ENCODE assay signal across 8 cellular contexts in the genomic region with DNA sequence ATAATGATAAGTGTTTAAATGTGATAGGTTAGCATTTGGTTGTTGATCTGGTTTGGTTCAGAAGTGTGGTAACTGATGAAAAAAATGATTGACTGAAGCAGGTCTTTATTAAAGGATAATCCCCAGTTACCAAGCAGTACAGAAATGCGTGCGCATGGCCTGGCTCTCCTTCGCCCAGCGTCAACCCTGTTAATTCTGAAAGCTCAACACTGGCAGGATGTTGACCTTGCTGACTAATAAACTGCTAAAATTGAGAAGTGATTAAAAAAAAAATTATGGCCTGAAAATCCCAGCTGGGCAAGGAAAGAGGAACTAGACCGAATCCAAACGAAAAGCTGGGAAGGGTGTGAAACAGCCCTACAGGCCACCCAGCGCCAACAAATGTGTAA. TPM values are rescaled to one million over a fixed set of nuclear protein-coding genes. Genes with fewer than 3 reads are reported as not detected.
DNase-seq lines count a peak whose midpoint lies in the region; ATAC-seq and TF ChIP-seq lines count a peak whose summit lies in the region.

No MANE protein-coding gene starts in this region.

- peak overlapping the region; percentile 77 for H3K4me3 ChIP-seq in BLaER1
- H3K4me3 ChIP-seq in HUES48 (ENCODE audit: low read depth, low read length) = peak overlapping the region; percentile 79
- H3K4me3 ChIP-seq in breast epithelium = peak overlapping the region; percentile 65 to 77 (median 76)
- H3K4me3 ChIP-seq in lower lobe of right lung = peak overlapping the region; percentile 74

- TF ChIP-seq CTCF in breast epithelium (IDR thresholded peaks at IDR 0.05) (peak in 1 of 3 donors; percentile 12), lower lobe of right lung (IDR thresholded peaks at IDR 0.05) (no peak)

- ATAC-seq in GM19397 (IDR thresholded peaks at IDR 0.05; ENCODE audit: unreplicated experiment) (peak; percentile 20), lower lobe of right lung (peak; percentile 10 to 36)

- H3K27ac ChIP-seq in BLaER1 = no peak overlapping the region
- no peak overlapping the region for H3K27ac ChIP-seq in HUES48 (ENCODE audit: low read depth, low read length)
- peak overlapping the region; percentile 94 to 98 for H3K27ac ChIP-seq in breast epithelium
- peak overlapping the region; percentile 93 for H3K27ac ChIP-seq in lower lobe of right lung

- no peaks in the 10 kb centered on the region for H3K27me3 ChIP-seq in BLaER1
- H3K27me3 ChIP-seq in HUES48 (ENCODE audit: control insufficient read depth, insufficient read depth, low read length) = peaks cover 9% of the 10 kb centered on the region
- no peaks in the 10 kb centered on the region for H3K27me3 ChIP-seq in breast epithelium
- no peaks in the 10 kb centered on the region for H3K27me3 ChIP-seq in lower lobe of right lung (ENCODE audit: low read depth)

- TF ChIP-seq POLR2A in breast epithelium (IDR thresholded peaks at IDR 0.05) (no peak), erythroblast (IDR thresholded peaks at IDR 0.05; ENCODE audit: low read length) (no peak)

- no peaks in the 10 kb centered on the region for H3K4me1 ChIP-seq in BLaER1
- peaks cover 13% of the 10 kb centered on the region; the same call in 1 of the 2 replicates for H3K4me1 ChIP-seq in HUES48 (ENCODE audit: control insufficient read depth, insufficient read depth, low read length)
- H3K4me1 ChIP-seq in breast epithelium = no peaks in the 10 kb centered on the region
- peaks cover 4% of the 10 kb centered on the region for H3K4me1 ChIP-seq in lower lobe of right lung

- intact Hi-C loops in breast epithelium (cut with DNase I; ENCODE audit: low total_unique reads) = no loop called here
- intact Hi-C loops in lower lobe of right lung (cut with DNase I) = no loop called here

- H3K36me3 ChIP-seq in BLaER1 = no peaks in the 10 kb centered on the region
- H3K36me3 ChIP-seq in HUES48 (ENCODE audit: control insufficient read depth, insufficient read depth, low read length) = no peaks in the 10 kb centered on the region
- H3K36me3 ChIP-seq in breast epithelium = no peaks in the 10 kb centered on the region
- H3K36me3 ChIP-seq in lower lobe of right lung = no peaks in the 10 kb centered on the region

- DNase-seq in breast epithelium (ENCODE audit: low spot score in 2 of 2) (no peak), lower lobe of right lung (no peak), GM19240 (ENCODE audit: insufficient read length, low spot score) (no peak), NK-92 (lab: John Stamatoyannopoulos, UW; ENCODE audit: unreplicated experiment) (no peak), erythroblast (lab: John Stamatoyannopoulos, UW) (no peak)

- peak overlapping the region; percentile 71 for H3K9ac ChIP-seq in BLaER1
- 0 out of 2 replicates have a peak overlapping the region, but pooled peaks have one; percentile 50 for H3K9ac ChIP-seq in HUES48 (ENCODE audit: low read depth, low read length)

- H3K4me2 ChIP-seq in BLaER1 = peak overlapping the region; percentile 76

- H3K9me3 ChIP-seq in BLaER1 = peaks cover 13% of the 10 kb centered on the region
- H3K9me3 ChIP-seq in HUES48 (ENCODE audit: control insufficient read depth, insufficient read depth, low read length) = no peaks in the 10 kb centered on the region
- H3K9me3 ChIP-seq in breast epithelium = no peaks in the 10 kb centered on the region
- no peaks in the 10 kb centered on the region for H3K9me3 ChIP-seq in lower lobe of right lung

- H4K20me1 ChIP-seq in BLaER1 = no peaks in the 10 kb centered on the region

RNA-seq across cellular contexts. Expression of a gene that starts 0.8 kb away (rescaled TPM):
- 10 to 100 TPM; 14.4 to 36.0 (median 17.8) TPM for total RNA-seq in breast epithelium
- 43.1 TPM for total RNA-seq in lower lobe of right lung

Comparison
In these comparisons a context has a peak if more than half of its experiments do, and no peak if none do; other contexts are left out.
1. H3K27ac ChIP-seq: peak in breast epithelium (2 of 2) and lower lobe of right lung (single experiment); none in BLaER1 (single experiment) and HUES48 (single experiment).
2. Peak in every context shown above with its lines, with median percentiles within 50 percentile points of each other: H3K4me3 ChIP-seq.